ENCODE assay signal across 8 cellular contexts in genomic region chr3:8607285-8608040, GRCh38. TPM values are rescaled to one million over a fixed set of nuclear protein-coding genes. Genes with fewer than 3 reads are reported as not detected.
A peak's percentile ranks its signal among the peaks of the same experiment; 100 is the strongest.
DNase-seq lines count a peak whose midpoint lies in the region; ATAC-seq and TF ChIP-seq lines count a peak whose summit lies in the region.

No MANE protein-coding gene starts in this region.

- H3K27ac ChIP-seq in SK-N-SH (ENCODE audit: low read depth in 2 of 2, low read length in 1 of 2), result peak overlapping the region in 1 of 2 experiments; percentile 97; a peak in 2 of 4 replicates
- no peak overlapping the region for H3K27ac ChIP-seq in parathyroid adenoma

- DNase-seq in AG04449 (ENCODE audit: low read depth, low spot score) (no peak), SK-N-SH (peak; percentile 82), globus pallidus (ENCODE audit: low spot score) (peak; percentile 72), GM13976 (ENCODE audit: low spot score) (no peak), NCI-H1048 (lab: John Stamatoyannopoulos, UW) (no peak)

- TF ChIP-seq EP300 in SK-N-SH (IDR thresholded peaks at IDR 0.05; ENCODE audit: borderline replicate concordance in 1 of 2, low read depth in 1 of 2, low read length in 1 of 2), result peak in 1 of 2 experiments; percentile 78; a peak in 2 of 4 replicates

- peaks cover 5 to 44% of the 10 kb centered on the region in 2 experiments; a peak in 3 of 4 replicates for H3K4me1 ChIP-seq in SK-N-SH (ENCODE audit: control insufficient read depth in 1 of 2, insufficient read depth in 2 of 2, low read depth in 1 of 2, low read length in 1 of 2)
- H3K4me1 ChIP-seq in parathyroid adenoma, result no peaks in the 10 kb centered on the region

- H2AFZ ChIP-seq in SK-N-SH (ENCODE audit: low read depth) (no peak overlapping the region), parathyroid adenoma (no peak overlapping the region)

- no peaks in the 10 kb centered on the region for H3K9me3 ChIP-seq in SK-N-SH
- no peaks in the 10 kb centered on the region for H3K9me3 ChIP-seq in parathyroid adenoma (ENCODE audit: control insufficient read depth, low read length)

- H3K4me3 ChIP-seq in AG04449 (ENCODE audit: low read depth, low read length) (no peak overlapping the region), SK-N-SH (ENCODE audit: low read depth in 2 of 2, low read length in 1 of 2) (no peak overlapping the region), parathyroid adenoma (ENCODE audit: low read depth, low read length) (no peak overlapping the region)

- H3K36me3 ChIP-seq in SK-N-SH (replicated peaks in 1 of 2; ENCODE audit: control insufficient read depth in 1 of 2, insufficient read depth in 2 of 2, low read length in 1 of 2) (no peaks in the 10 kb centered on the region), parathyroid adenoma (ENCODE audit: control insufficient read depth, insufficient read depth, low read length) (no peaks in the 10 kb centered on the region)

- ATAC-seq in GM21529 (IDR thresholded peaks at IDR 0.05; ENCODE audit: unreplicated experiment) (peak; percentile 67), HG03196 (IDR thresholded peaks at IDR 0.05; ENCODE audit: unreplicated experiment) (no peak)

- H3K4me2 ChIP-seq in SK-N-SH, result no peak overlapping the region
- H3K4me2 ChIP-seq in parathyroid adenoma (ENCODE audit: low read length), result no peak overlapping the region

- in situ Hi-C loops in GM13976 (cut with MboI; ENCODE audit: low sequenced_read_pairs, unreplicated experiment), result no loop called here

- TF ChIP-seq CTCF in AG04449 (IDR thresholded peaks at IDR 0.05; ENCODE audit: insufficient read depth, low read length, missing control alignments), result peak; percentile 73
- TF ChIP-seq CTCF in SK-N-SH (IDR thresholded peaks at IDR 0.05), result peak; percentile 66
- TF ChIP-seq CTCF in parathyroid adenoma (IDR thresholded peaks at IDR 0.05), result peak; percentile 37
- no peak for TF ChIP-seq CTCF in GM13976 (IDR thresholded peaks at IDR 0.05; ENCODE audit: borderline replicate concordance, control extremely low read depth, extremely low read depth, insufficient read depth, missing control alignments)

- H3K9ac ChIP-seq in SK-N-SH, result no peak overlapping the region
- H3K9ac ChIP-seq in parathyroid adenoma, result no peak overlapping the region

- peak; percentile 96 for TF ChIP-seq RAD21 in SK-N-SH (IDR thresholded peaks at IDR 0.05; ENCODE audit: low read length)

- no peaks in the 10 kb centered on the region for H3K27me3 ChIP-seq in SK-N-SH (ENCODE audit: insufficient read depth)
- no peaks in the 10 kb centered on the region for H3K27me3 ChIP-seq in parathyroid adenoma (ENCODE audit: control insufficient read depth, insufficient read depth, low read length)

- no peaks in the 10 kb centered on the region for H3F3A ChIP-seq in SK-N-SH (replicated peaks; ENCODE audit: insufficient read depth)

- POLR2A ChIA-PET in AG04449 (lab: Yijun Ruan, JAX), result no interaction called here
- POLR2A ChIA-PET in SK-N-SH (lab: Yijun Ruan, JAX), result interaction anchor here (0.5 to 1.4 kb wide), 2 partner anchors 106 to 164 kb away, joined by 3 to 7 read pairs; partner anchors contain the start of gene LMCD1

- WGBS in SK-N-SH (ENCODE audit: low lambda C conversion rate), result 33% methylated on average over 3 of the region's 7 CpGs

- H3K79me2 ChIP-seq in SK-N-SH (ENCODE audit: insufficient read depth), result no peaks in the 10 kb centered on the region
- no peaks in the 10 kb centered on the region for H3K79me2 ChIP-seq in parathyroid adenoma

- H4K20me1 ChIP-seq in SK-N-SH (ENCODE audit: insufficient read depth), result no peaks in the 10 kb centered on the region

- no peaks in the 10 kb centered on the region for H3K9me2 ChIP-seq in SK-N-SH

- CTCF ChIA-PET in AG04449 (lab: Yijun Ruan, JAX), result interaction anchor here (0.6 to 7.7 kb wide), 28 partner anchors 10 to 365 kb away, joined by 3 to 166 read pairs (median 4); no protein-coding TSS in a partner anchor
- CTCF ChIA-PET in SK-N-SH (lab: Yijun Ruan, JAX), result interaction anchor here (0.6 to 7.5 kb wide), 33 partner anchors 11 to 1816 kb away, joined by 3 to 76 read pairs (median 4); partner anchors contain the start of gene LMCD1

TF ChIP-seq in SK-N-SH, 30 proteins besides CTCF, POLR2A, EP300 and RAD21:
- TF ChIP-seq YY1 (IDR thresholded peaks at IDR 0.05; ENCODE audit: low read depth) (no peak), SMC3 (IDR thresholded peaks at IDR 0.05; ENCODE audit: low read depth, low read length) (peak; percentile 90), TCF12 (IDR thresholded peaks at IDR 0.05) (peak; percentile 42), GABPA (IDR thresholded peaks at IDR 0.05; ENCODE audit: low read depth) (no peak), MXI1 (IDR thresholded peaks at IDR 0.05; ENCODE audit: low read depth, low read length) (0 out of 2 replicates have a peak, but pooled peaks have one; percentile 25), GATA2 (CRISPR knock-in tag; IDR thresholded peaks at IDR 0.05) (peak; percentile 88), RCOR1 (IDR thresholded peaks at IDR 0.05; ENCODE audit: low read length) (peak; percentile 67), POLR2AphosphoS5 (IDR thresholded peaks at IDR 0.05; ENCODE audit: low read depth, low read length) (no peak; the same call in 1 of the 2 replicates)

RNA-seq across cellular contexts. Expression of gene SSUH2, which starts 37.1 kb away (rescaled TPM):
- polyA plus RNA-seq in SK-N-SH (2012; rRNA removed), result 0.18 and 0.26 TPM in 2 replicates
- polyA plus RNA-seq in SK-N-SH (2012; cell fraction: cytosol; rRNA removed), result 0.10 and 0.30 TPM in 2 replicates
- 0.75 and 1.1 TPM in 2 replicates for polyA plus RNA-seq in SK-N-SH (2012; cell fraction: nucleus; rRNA removed)

Comparison
In these comparisons a context has a peak if more than half of its experiments do, and no peak if none do; other contexts are left out.
1. DNase-seq: peak in SK-N-SH (single experiment) and globus pallidus (single experiment); none in AG04449 (single experiment), GM13976 (single experiment) and NCI-H1048 (single experiment).